8 cellular contexts compared by ENCODE assay signal in genomic region chr15:43441316-43441715, GRCh38. TPM values are rescaled to one million over a fixed set of nuclear protein-coding genes. Genes with fewer than 3 reads are reported as not detected.
DNase-seq lines count a peak whose midpoint lies in the region; ATAC-seq and TF ChIP-seq lines count a peak whose summit lies in the region.

No MANE protein-coding gene starts in this region.

- no peak for DNase-seq in activated T-cell treated with anti-CD3 and anti-CD28 coated beads, Interleukin-2, amount 50 U/mL, for 4 hours
- no peak for DNase-seq in activated T-cell treated with anti-CD3 and anti-CD28 coated beads for 4 hours
- no peak for DNase-seq in SK-N-MC (ENCODE audit: low read depth, low spot score)
- peak; percentile 65 for DNase-seq in fibroblast of the aortic adventitia (ENCODE audit: low read depth)
- DNase-seq in thoracic aorta (ENCODE audit: low spot score), result no peak
- DNase-seq in naive thymus-derived CD4-positive, alpha-beta T cell, result no peak
- no peak for DNase-seq in NOMO-1 (lab: John Stamatoyannopoulos, UW; ENCODE audit: unreplicated experiment in 2 of 2)

- TF ChIP-seq CTCF in fibroblast of the aortic adventitia (IDR thresholded peaks at IDR 0.05; ENCODE audit: insufficient read depth, low read length) (no peak), thoracic aorta (IDR thresholded peaks at IDR 0.05) (no peak)

- POLR2A ChIA-PET in naive thymus-derived CD4-positive, alpha-beta T cell (lab: Charles Lee), result no interaction called here

- intact Hi-C loops in naive thymus-derived CD4-positive, alpha-beta T cell (cut with micrococcal nuclease), result loop anchor here (1.0 to 2.0 kb wide), 3 partner anchors 69 to 73 kb away; no protein-coding TSS in a partner anchor

- peaks cover 25% of the 10 kb centered on the region for H3K36me3 Mint-ChIP-seq in activated T-cell treated with anti-CD3 and anti-CD28 coated beads, Interleukin-2, amount 50 U/mL, for 4 hours (ENCODE audit: insufficient read depth)
- peaks cover 3 to 39% (median 19%) of the 10 kb centered on the region in 5 donors for H3K36me3 Mint-ChIP-seq in naive thymus-derived CD4-positive, alpha-beta T cell

- no peaks in the 10 kb centered on the region for H3K27me3 Mint-ChIP-seq in activated T-cell treated with anti-CD3 and anti-CD28 coated beads, Interleukin-2, amount 50 U/mL, for 4 hours (ENCODE audit: low read depth)
- H3K27me3 Mint-ChIP-seq in naive thymus-derived CD4-positive, alpha-beta T cell, result no peaks in the 10 kb centered on the region

- H3K4me3 ChIP-seq in SK-N-MC (no peak overlapping the region), fibroblast of the aortic adventitia (ENCODE audit: low read depth, low read length) (no peak overlapping the region), thoracic aorta (peak overlapping the region; percentile 6)
- no peak overlapping the region for H3K4me3 ChIP-seq in naive thymus-derived CD4-positive, alpha-beta T cell (ENCODE audit: low read length)

- peak overlapping the region; percentile 61; the same call in 1 of the 2 replicates for H3K27ac ChIP-seq in SK-N-MC
- H3K27ac ChIP-seq in thoracic aorta, result peak overlapping the region; percentile 33 to 56
- no peak overlapping the region for H3K27ac ChIP-seq in naive thymus-derived CD4-positive, alpha-beta T cell (ENCODE audit: low read depth, low read length)

- CTCF ChIA-PET in naive thymus-derived CD4-positive, alpha-beta T cell (lab: Charles Lee), result interaction anchor here (0.7 to 1.9 kb wide), 3 partner anchors 22 to 73 kb away, joined by 3 to 8 read pairs (median 4); no protein-coding TSS in a partner anchor

- H3K9me3 ChIP-seq in SK-N-MC (ENCODE audit: low read depth, low read length) (no peaks in the 10 kb centered on the region), thoracic aorta (no peaks in the 10 kb centered on the region)
- H3K9me3 ChIP-seq in naive thymus-derived CD4-positive, alpha-beta T cell (ENCODE audit: control insufficient read depth in 2 of 3, low read length in 3 of 3), result no peaks in the 10 kb centered on the region

- H3K4me1 ChIP-seq in thoracic aorta (ENCODE audit: control insufficient read depth in 1 of 2, low read depth in 2 of 2), result peaks cover 5 to 14% of the 10 kb centered on the region in 2 donors
- no peaks in the 10 kb centered on the region for H3K4me1 ChIP-seq in naive thymus-derived CD4-positive, alpha-beta T cell (ENCODE audit: control insufficient read depth in 2 of 2, insufficient read depth in 2 of 2, low read length in 2 of 2)

- peak; percentile 67 to 69 for ATAC-seq in activated T-cell treated with anti-CD3 and anti-CD28 coated beads, Interleukin-2, amount 50 U/mL, for 4 hours
- ATAC-seq in thoracic aorta (ENCODE audit: insufficient number of reproducible peaks, low FRiP score, low read depth) (no peak), esophagus mucosa (no peak)
- ATAC-seq in naive thymus-derived CD4-positive, alpha-beta T cell, result no peak

- H3K36me3 ChIP-seq in SK-N-MC (ENCODE audit: insufficient read depth, low read length) (peaks cover 44% of the 10 kb centered on the region), thoracic aorta (peaks cover 7% of the 10 kb centered on the region)
- H3K36me3 ChIP-seq in naive thymus-derived CD4-positive, alpha-beta T cell (ENCODE audit: control insufficient read depth in 2 of 3, insufficient read depth in 3 of 3, low read length in 3 of 3), result peaks cover 4 to 32% (median 5%) of the 10 kb centered on the region in 3 experiments

- no peaks in the 10 kb centered on the region for H3K27me3 ChIP-seq in thoracic aorta (replicated peaks; ENCODE audit: insufficient read depth)
- H3K27me3 ChIP-seq in naive thymus-derived CD4-positive, alpha-beta T cell (ENCODE audit: control insufficient read depth in 2 of 2, insufficient read depth in 2 of 2, low read length in 2 of 2), result no peaks in the 10 kb centered on the region

- H3K9ac ChIP-seq in SK-N-MC (ENCODE audit: insufficient read length), result no peak overlapping the region

- H3K27ac Mint-ChIP-seq in naive thymus-derived CD4-positive, alpha-beta T cell, result peak overlapping the region in 3 of 9 donors; percentile 20 to 91 (median 48)

- peaks cover 6% of the 10 kb centered on the region for H3K4me1 Mint-ChIP-seq in activated T-cell treated with anti-CD3 and anti-CD28 coated beads, Interleukin-2, amount 50 U/mL, for 4 hours (ENCODE audit: low read depth)
- peaks cover 0 to 9% (median 0%) of the 10 kb centered on the region in 7 donors for H3K4me1 Mint-ChIP-seq in naive thymus-derived CD4-positive, alpha-beta T cell

- no peak overlapping the region for H3K4me3 Mint-ChIP-seq in activated T-cell treated with anti-CD3 and anti-CD28 coated beads, Interleukin-2, amount 50 U/mL, for 4 hours
- H3K4me3 Mint-ChIP-seq in naive thymus-derived CD4-positive, alpha-beta T cell, result no peak overlapping the region

- no peaks in the 10 kb centered on the region for H3K9me3 Mint-ChIP-seq in activated T-cell treated with anti-CD3 and anti-CD28 coated beads, Interleukin-2, amount 50 U/mL, for 4 hours
- no peaks in the 10 kb centered on the region for H3K9me3 Mint-ChIP-seq in naive thymus-derived CD4-positive, alpha-beta T cell

RNA-seq across cellular contexts. Expression of gene TP53BP1, which starts 51.6 kb away (rescaled TPM):
- 10 to 100 TPM; 30.5 to 36.1 (median 35.3) TPM for total RNA-seq in activated T-cell treated with anti-CD3 and anti-CD28 coated beads, Interleukin-2, amount 50 U/mL, for 4 hours
- 71.9 and 106 TPM in 2 replicates for total RNA-seq in fibroblast of the aortic adventitia (ENCODE audit: low replicate concordance)
- 10 to 100 TPM; 23.2 to 31.5 TPM for total RNA-seq in thoracic aorta
- 10 to 100 TPM; 34.5 to 41.6 (median 40.6) TPM for total RNA-seq in naive thymus-derived CD4-positive, alpha-beta T cell
- 10 to 100 TPM in 1 of 2 donors, 1 to 10 TPM in 1; 9.3 to 13.5 TPM for polyA plus RNA-seq in naive thymus-derived CD4-positive, alpha-beta T cell
- 16.5 TPM for total RNA-seq in esophagus mucosa

Comparison
In these comparisons a context has a peak if more than half of its experiments do, and no peak if none do; other contexts are left out.
1. ATAC-seq: peak in activated T-cell treated with anti-CD3 and anti-CD28 coated beads, Interleukin-2, amount 50 U/mL, for 4 hours (2 of 2); none in thoracic aorta (single experiment), naive thymus-derived CD4-positive, alpha-beta T cell (single experiment) and esophagus mucosa (single experiment).